ENCODE assay signal across 21 cellular contexts in the genomic region with DNA sequence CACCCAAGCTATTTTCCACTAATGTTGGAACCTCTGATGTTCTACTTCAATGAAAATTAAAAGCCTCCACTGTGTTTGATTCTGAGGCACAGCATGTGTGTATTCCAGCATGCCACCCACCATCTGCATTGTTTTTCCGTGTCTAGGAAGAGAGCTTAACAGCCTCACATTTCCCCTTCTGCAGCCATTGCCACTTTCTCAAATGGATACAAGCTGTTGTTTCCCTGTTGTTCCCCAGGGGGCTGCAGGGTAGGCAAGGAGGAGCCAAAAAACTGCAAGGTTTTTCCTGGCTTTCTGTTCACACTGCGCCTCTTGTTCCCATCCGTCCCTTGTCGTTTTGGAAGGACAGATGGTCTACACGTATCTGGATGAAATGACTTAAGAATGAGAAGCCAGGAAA.
A peak's percentile ranks its signal among the peaks of the same experiment; 100 is the strongest.
DNase-seq lines count a peak whose midpoint lies in the region; ATAC-seq and TF ChIP-seq lines count a peak whose summit lies in the region.
"Had no signal": no experiment of that assay in that cellular context is flagged by ENCODE, and none has a peak within 500 bp of the region (broad histone marks: within the 10 kb centered on the region; RNA-seq: fewer than 3 reads in every experiment).

No MANE protein-coding gene starts in this region.

- no peak overlapping the region for H3K18ac ChIP-seq in H9 (ENCODE audit: insufficient read length, low read depth, low read length)

- H3K4ac ChIP-seq in H9 (ENCODE audit: low read depth, low read length): no peak overlapping the region

- no peaks in the 10 kb centered on the region for H3K27me3 ChIP-seq in H9 (ENCODE audit: insufficient read depth, low read length)
- H3K27me3 ChIP-seq in left ventricle myocardium inferior (ENCODE audit: low read depth): no peaks in the 10 kb centered on the region
- H3K27me3 ChIP-seq: breast epithelium, pancreas, stomach had no signal

- H2AFZ ChIP-seq in H9 (ENCODE audit: low read length): no peak overlapping the region

- no peak overlapping the region for H2BK12ac ChIP-seq in H9 (ENCODE audit: insufficient read length, low read depth, low read length)

- H2BK15ac ChIP-seq in H9 (ENCODE audit: low read depth, low read length): no peak overlapping the region

- H4K91ac ChIP-seq in H9 (ENCODE audit: insufficient read length, low read depth, low read length): no peak overlapping the region

- no peaks in the 10 kb centered on the region for H4K20me1 ChIP-seq in H9 (ENCODE audit: control insufficient read depth, insufficient read depth, insufficient read length)

- no peak overlapping the region for H3K27ac ChIP-seq in H9 (ENCODE audit: insufficient read length, low read depth, low read length)
- H3K27ac ChIP-seq in left ventricle myocardium inferior (replicated peaks): no peak overlapping the region
- H3K27ac ChIP-seq: breast epithelium, pancreas, SK-N-MC, stomach had no signal

- H3K79me2 ChIP-seq in H9 (ENCODE audit: insufficient read depth, low read length): no peaks in the 10 kb centered on the region

- no peak overlapping the region for H2AK5ac ChIP-seq in H9 (ENCODE audit: insufficient read length, low read length)

- no peaks in the 10 kb centered on the region for H3K79me1 ChIP-seq in H9 (ENCODE audit: insufficient read depth, low read depth, low read length, poor library complexity, severe bottlenecking)

- WGBS in H9 (ENCODE audit: extremely low coverage, insufficient read length, low lambda C conversion rate): no CpG with 5 or more reads among the region's 5 CpGs

- peaks cover 10 to 13% of the 10 kb centered on the region in 2 experiments for H3K9me3 Mint-ChIP-seq in H9
- H3K9me3 Mint-ChIP-seq: activated T-cell treated with anti-CD3 and anti-CD28 coated beads, Interleukin-2, amount 50 U/mL, for 24 hours had no signal

- TF ChIP-seq CTCF in H9 (conservative IDR thresholded peaks at IDR 0.05): peak; percentile 49; the same call in 2 of the 3 replicates
- peak; percentile 11 for TF ChIP-seq CTCF in astrocyte of the cerebellum (IDR thresholded peaks at IDR 0.05; ENCODE audit: low read depth, low read length, missing control alignments)
- no peak for TF ChIP-seq CTCF in left ventricle myocardium inferior (IDR thresholded peaks at IDR 0.05; ENCODE audit: borderline replicate concordance)

- DNase-seq in H9 (peak; percentile 54), astrocyte of the cerebellum (ENCODE audit: low read depth) (no peak), left ventricle myocardium inferior (peak; percentile 21), pons (ENCODE audit: low spot score) (peak; percentile 18), retina (no peak), SIG-M5 (lab: John Stamatoyannopoulos, UW) (no peak)
- DNase-seq: activated CD4-positive, alpha-beta T cell treated with anti-CD3 and anti-CD28 coated beads, Interleukin-2, amount 10 ng/mL, durations not matched to agents 7 days and 5 days; activated T-cell treated with anti-CD3 and anti-CD28 coated beads, Interleukin-2, amount 50 U/mL, for 24 hours; DMS153; effector memory CD8-positive, alpha-beta T cell; foreskin fibroblast; midbrain; NCI-H1092; OCI-M1; pancreas; stomach had no signal

- no peaks in the 10 kb centered on the region for H3K27me3 Mint-ChIP-seq in H9 (ENCODE audit: low read depth)
- H3K27me3 Mint-ChIP-seq: activated CD4-positive, alpha-beta T cell treated with anti-CD3 and anti-CD28 coated beads, Interleukin-2, amount 10 ng/mL, durations not matched to agents 7 days and 5 days; activated naive CD4-positive, alpha-beta T cell treated with anti-CD3 and anti-CD28 coated beads, Interleukin-2, amount 50 U/mL, for 24 hours; activated T-cell treated with anti-CD3 and anti-CD28 coated beads, Interleukin-2, amount 50 U/mL, for 24 hours; effector memory CD8-positive, alpha-beta T cell had no signal

- H3K4me3 Mint-ChIP-seq in H9: no peak overlapping the region
- H3K4me3 Mint-ChIP-seq: activated CD4-positive, alpha-beta T cell treated with anti-CD3 and anti-CD28 coated beads, Interleukin-2, amount 10 ng/mL, durations not matched to agents 7 days and 5 days; activated naive CD4-positive, alpha-beta T cell treated with anti-CD3 and anti-CD28 coated beads, Interleukin-2, amount 50 U/mL, for 24 hours; activated T-cell treated with anti-CD3 and anti-CD28 coated beads, Interleukin-2, amount 50 U/mL, for 24 hours; effector memory CD8-positive, alpha-beta T cell had no signal

- H3T11ph ChIP-seq in H9 (ENCODE audit: low read length): no peak overlapping the region

- H4K8ac ChIP-seq in H9 (replicated peaks; ENCODE audit: insufficient read length, low read depth, low read length): no peak overlapping the region

- H3K4me1 ChIP-seq in H9 (ENCODE audit: insufficient read depth, low read length): no peaks in the 10 kb centered on the region
- H3K4me1 ChIP-seq in left ventricle myocardium inferior: peaks cover 6% of the 10 kb centered on the region
- H3K4me1 ChIP-seq: breast epithelium had no signal

- H2BK20ac ChIP-seq in H9 (ENCODE audit: low read depth, low read length, poor library complexity, severe bottlenecking): no peak overlapping the region

- peaks cover 20 to 22% of the 10 kb centered on the region in 2 experiments for H3K4me1 Mint-ChIP-seq in H9
- H3K4me1 Mint-ChIP-seq: activated CD4-positive, alpha-beta T cell treated with anti-CD3 and anti-CD28 coated beads, Interleukin-2, amount 10 ng/mL, durations not matched to agents 7 days and 5 days; activated naive CD4-positive, alpha-beta T cell treated with anti-CD3 and anti-CD28 coated beads, Interleukin-2, amount 50 U/mL, for 24 hours had no signal

- H3K27ac Mint-ChIP-seq in H9: peak overlapping the region; percentile 49 to 68 (median 66); a peak in 6 of 7 replicates
- H3K27ac Mint-ChIP-seq: activated CD4-positive, alpha-beta T cell treated with anti-CD3 and anti-CD28 coated beads, Interleukin-2, amount 10 ng/mL, durations not matched to agents 7 days and 5 days; activated naive CD4-positive, alpha-beta T cell treated with anti-CD3 and anti-CD28 coated beads, Interleukin-2, amount 50 U/mL, for 24 hours; activated T-cell treated with anti-CD3 and anti-CD28 coated beads, Interleukin-2, amount 50 U/mL, for 24 hours; effector memory CD8-positive, alpha-beta T cell had no signal

- H3K4me2 ChIP-seq in H9 (ENCODE audit: insufficient read depth, insufficient read length, low read length): no peak overlapping the region

- H2BK120ac ChIP-seq in H9 (ENCODE audit: low read depth, low read length, poor library complexity, severe bottlenecking): no peak overlapping the region

- H3K36me3 ChIP-seq in left ventricle myocardium inferior: peaks cover 15% of the 10 kb centered on the region
- H3K36me3 ChIP-seq: breast epithelium had no signal

- H4K5ac ChIP-seq in H9 (ENCODE audit: insufficient read length, low read depth, low read length): no peak overlapping the region

- peaks cover 11 to 16% (median 14%) of the 10 kb centered on the region in 3 experiments for H3K36me3 Mint-ChIP-seq in H9 (ENCODE audit: insufficient read depth in 1 of 3, low read depth in 3 of 3)

- no peak overlapping the region for H3K14ac ChIP-seq in H9 (ENCODE audit: insufficient read depth, low read length)

- peaks cover 5% of the 10 kb centered on the region for H3K9me3 ChIP-seq in H9 (ENCODE audit: control insufficient read depth, low read depth, low read length)
- H3K9me3 ChIP-seq in left ventricle myocardium inferior (replicated peaks): no peaks in the 10 kb centered on the region
- H3K9me3 ChIP-seq: breast epithelium, pancreas, stomach had no signal

- in situ Hi-C loops in astrocyte of the cerebellum (cut with HindIII; ENCODE audit: low sequenced_read_pairs): no loop called here

- no peak overlapping the region for H3K23ac ChIP-seq in H9 (ENCODE audit: insufficient read length, low read depth, low read length)

- no peak overlapping the region for H3K9ac ChIP-seq in H9 (ENCODE audit: extremely low read depth, insufficient read length, low read length)

- H3K23me2 ChIP-seq in H9 (ENCODE audit: insufficient read length, low read depth, low read length, poor library complexity, severe bottlenecking): no peaks in the 10 kb centered on the region

- H3K4me3 ChIP-seq in astrocyte of the cerebellum (ENCODE audit: low read depth, low read length) (no peak overlapping the region), left ventricle myocardium inferior (no peak overlapping the region)
- H3K4me3 ChIP-seq: breast epithelium, K562, pancreas, SK-N-MC, stomach had no signal

- intact Hi-C loops in left ventricle myocardium inferior (cut with micrococcal nuclease): no loop called here

- H2BK5ac ChIP-seq in H9 (ENCODE audit: insufficient read length, low read length): no peak overlapping the region

- no peak for ATAC-seq in GM18870 (IDR thresholded peaks at IDR 0.05; ENCODE audit: unreplicated experiment)
- ATAC-seq: effector memory CD8-positive, alpha-beta T cell; K562; pancreas had no signal

- no peak overlapping the region for H3K56ac ChIP-seq in H9 (ENCODE audit: insufficient read length, low read depth, low read length)

Comparison
In these comparisons a context has a peak if more than half of its experiments do, and no peak if none do; other contexts are left out.
1. DNase-seq: peak in H9 (single experiment), left ventricle myocardium inferior (single experiment) and pons (single experiment); none in astrocyte of the cerebellum (single experiment), retina (single experiment) and SIG-M5 (single experiment).